Comparison of ENCODE assay signal across 1 cellular context in genomic region chr10:104240078-104240477, GRCh38.
TF ChIP-seq lines count a peak whose summit lies in the region.

No MANE protein-coding gene starts in this region.

TF ChIP-seq in K562, 482 proteins besides CTCF, POLR2A, EP300 and RAD21:
- TF ChIP-seq SETDB1 (IDR thresholded peaks at IDR 0.05; ENCODE audit: low read length) = no peak
- TF ChIP-seq SPI1 (IDR thresholded peaks at IDR 0.05; ENCODE audit: borderline replicate concordance, low read depth, low read length) = peak; percentile 90
- TF ChIP-seq ZNF780A (CRISPR knock-in tag; IDR thresholded peaks at IDR 0.05) = no peak
- TF ChIP-seq GTF2A2 (tag; IDR thresholded peaks at IDR 0.05) = no peak
- no peak for TF ChIP-seq ZNF75A (CRISPR knock-in tag; IDR thresholded peaks at IDR 0.05)
- no peak for TF ChIP-seq MYNN (IDR thresholded peaks at IDR 0.05)
- TF ChIP-seq MYNN (CRISPR knock-in tag; IDR thresholded peaks at IDR 0.05) = no peak
- TF ChIP-seq MLX (CRISPR knock-in tag; conservative IDR thresholded peaks at IDR 0.05) = no peak
- no peak for TF ChIP-seq KLF16 (IDR thresholded peaks at IDR 0.05)
- TF ChIP-seq HDAC1 (IDR thresholded peaks at IDR 0.05) = no peak
- TF ChIP-seq ARID4B (CRISPR knock-in tag; IDR thresholded peaks at IDR 0.05) = no peak
- TF ChIP-seq ARID3A (IDR thresholded peaks at IDR 0.05; ENCODE audit: borderline replicate concordance, low read depth, low read length) = no peak
- TF ChIP-seq HMBOX1 (IDR thresholded peaks at IDR 0.05) = 0 out of 2 replicates have a peak, but pooled peaks have one; percentile 15
